8 cellular contexts compared by ENCODE assay signal in the genomic region with DNA sequence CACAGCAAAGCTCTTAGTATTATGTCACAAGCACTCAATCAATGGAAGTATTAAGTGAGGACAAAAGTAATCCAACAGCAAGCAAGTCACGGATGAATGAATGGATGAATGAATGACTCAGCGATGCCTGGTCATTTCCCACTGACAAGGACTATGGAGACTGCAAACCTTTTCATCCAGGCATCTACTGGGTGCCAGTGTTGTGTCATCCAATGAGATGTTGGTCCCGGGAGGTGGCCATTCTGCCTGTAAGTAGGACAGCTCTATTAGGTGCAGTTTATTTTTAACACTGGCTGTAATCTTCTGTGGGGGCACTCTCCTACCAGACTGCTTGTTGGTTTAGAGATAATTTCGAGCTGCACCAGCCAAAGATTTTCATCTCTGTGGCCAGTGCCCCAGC. TPM values are rescaled to one million over a fixed set of nuclear protein-coding genes. Genes with fewer than 3 reads are reported as not detected.
DNase-seq lines count a peak whose midpoint lies in the region; ATAC-seq and TF ChIP-seq lines count a peak whose summit lies in the region.

No MANE protein-coding gene starts in this region.

- WGBS in mesendoderm (ENCODE audit: extremely low coverage, insufficient coverage, low lambda C conversion rate) = no CpG with 5 or more reads among the region's 4 CpGs

- H2AK5ac ChIP-seq in mesendoderm (ENCODE audit: low read length) = no peak overlapping the region

- H3K9ac ChIP-seq in mesendoderm (ENCODE audit: low read length) = no peak overlapping the region

- H3K56ac ChIP-seq in mesendoderm (ENCODE audit: low read length) = no peak overlapping the region

- peak; percentile 74 for TF ChIP-seq CTCF in chondrocyte (IDR thresholded peaks at IDR 0.05)

- H3K4ac ChIP-seq in mesendoderm (ENCODE audit: low read depth, low read length) = no peak overlapping the region

- no peak overlapping the region for H4K8ac ChIP-seq in mesendoderm (ENCODE audit: low read depth, low read length)

- H3K4me3 Mint-ChIP-seq in chondrocyte (ENCODE audit: unreplicated experiment) = no peak overlapping the region

- no peaks in the 10 kb centered on the region for H3K79me2 ChIP-seq in mesendoderm (ENCODE audit: control insufficient read depth, insufficient read depth, low read length)

- H2BK15ac ChIP-seq in mesendoderm (replicated peaks; ENCODE audit: low read depth) = no peak overlapping the region

- no peak overlapping the region for H2BK5ac ChIP-seq in mesendoderm (ENCODE audit: low read length)

- H3K4me1 ChIP-seq in mesendoderm (ENCODE audit: control insufficient read depth, low read depth, low read length) = no peaks in the 10 kb centered on the region

- no peak for ATAC-seq in HG03442 (IDR thresholded peaks at IDR 0.05; ENCODE audit: unreplicated experiment)

- H3K27me3 ChIP-seq in mesendoderm (ENCODE audit: insufficient read depth, low read length, poor library complexity) = no peaks in the 10 kb centered on the region

- peak; percentile 3 for DNase-seq in CD1c-positive myeloid dendritic cell (ENCODE audit: extremely low spot score)
- peak; percentile 27 to 80 (median 59) for DNase-seq in NCI-H1417 (lab: John Stamatoyannopoulos, UW)
- DNase-seq in chondrocyte (ENCODE audit: low spot score) = no peak
- peak; percentile 59 for DNase-seq in mesendoderm
- no peak for DNase-seq in GM19240 (ENCODE audit: insufficient read length, low spot score)
- DNase-seq in NCI-H187 treated with DMSO at 0.1 percent for 48 hours (lab: John Stamatoyannopoulos, UW) = no peak
- DNase-seq in activated CD4-positive, alpha-beta T cell treated with anti-CD3 and anti-CD28 coated beads for 4 hours = no peak

- no peaks in the 10 kb centered on the region for H3K36me3 Mint-ChIP-seq in chondrocyte (ENCODE audit: low read depth)

- no peak overlapping the region for H3K23ac ChIP-seq in mesendoderm (ENCODE audit: low read length)

- no peak overlapping the region for H3K4me3 ChIP-seq in mesendoderm (ENCODE audit: low read length)

- no peaks in the 10 kb centered on the region for H3K36me3 ChIP-seq in mesendoderm (ENCODE audit: control insufficient read depth, insufficient read depth, low read length)

- no peak overlapping the region for H2BK120ac ChIP-seq in mesendoderm (ENCODE audit: low read depth, low read length)

- no peak overlapping the region for H3K27ac ChIP-seq in mesendoderm (ENCODE audit: low read depth, low read length)

- H3K4me1 Mint-ChIP-seq in chondrocyte (ENCODE audit: low read depth) = peaks cover 3% of the 10 kb centered on the region

- H3K9me3 Mint-ChIP-seq in chondrocyte (ENCODE audit: low read depth) = no peaks in the 10 kb centered on the region

- H3K27ac Mint-ChIP-seq in chondrocyte (ENCODE audit: unreplicated experiment) = no peak overlapping the region

- no peak overlapping the region for H4K5ac ChIP-seq in mesendoderm (ENCODE audit: low read length)

- no peak overlapping the region for H3K18ac ChIP-seq in mesendoderm (ENCODE audit: low read length)

- peaks cover 4% of the 10 kb centered on the region for H3K27me3 Mint-ChIP-seq in chondrocyte (ENCODE audit: low read depth)

- no peaks in the 10 kb centered on the region for H3K79me1 ChIP-seq in mesendoderm (ENCODE audit: low read length)

- no peak overlapping the region for H3K4me2 ChIP-seq in mesendoderm (ENCODE audit: low read length)

RNA-seq across cellular contexts. Expression of a gene that starts 39.4 kb away (rescaled TPM):
- total RNA-seq in chondrocyte = not detected in 3 replicates
- polyA plus RNA-seq in mesendoderm (2013, experiment 1 of 2) = not detected
- not detected for polyA plus RNA-seq in mesendoderm (2013, experiment 2 of 2)

Comparison
In these comparisons a context has a peak if more than half of its experiments do, and no peak if none do; other contexts are left out.
1. DNase-seq: peak in CD1c-positive myeloid dendritic cell (single experiment), NCI-H1417 (3 of 3) and mesendoderm (single experiment); none in chondrocyte (single experiment), GM19240 (single experiment), NCI-H187 treated with DMSO at 0.1 percent for 48 hours (single experiment) and activated CD4-positive, alpha-beta T cell treated with anti-CD3 and anti-CD28 coated beads for 4 hours (0 of 2).